Comparison of ENCODE assay signal across 10 cellular contexts in the genomic region with DNA sequence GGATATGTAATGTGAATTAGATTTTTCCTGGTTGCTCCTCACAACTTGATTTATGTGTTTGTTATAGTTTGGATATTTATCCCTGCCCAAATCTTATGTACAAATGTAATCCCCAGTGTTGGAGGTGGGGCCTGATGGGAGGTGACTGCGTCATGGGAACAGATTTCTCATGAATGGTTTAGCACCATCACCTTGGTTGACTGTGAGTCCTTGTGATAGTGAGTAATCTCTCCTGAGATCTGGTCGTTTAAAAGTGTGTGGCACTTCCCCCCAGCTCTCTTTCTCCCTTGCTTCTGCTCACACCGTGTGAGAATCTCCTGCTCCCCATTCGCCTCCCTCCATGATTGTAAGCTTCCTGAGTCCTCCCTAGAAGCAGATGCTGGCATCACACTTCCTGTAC. TPM values are rescaled to one million over a fixed set of nuclear protein-coding genes. Genes with fewer than 3 reads are reported as not detected.
DNase-seq lines count a peak whose midpoint lies in the region; ATAC-seq, FAIRE-seq and TF ChIP-seq lines count a peak whose summit lies in the region.
"Had no signal": no experiment of that assay in that cellular context is flagged by ENCODE, and none has a peak within 500 bp of the region (broad histone marks: within the 10 kb centered on the region; RNA-seq: fewer than 3 reads in every experiment).

No MANE protein-coding gene starts in this region.

- H3K36me3 Mint-ChIP-seq in CD8-positive, alpha-beta T cell: peaks cover 5% of the 10 kb centered on the region

- peaks cover 8% of the 10 kb centered on the region for H3K27me3 Mint-ChIP-seq in CD8-positive, alpha-beta T cell (ENCODE audit: low read depth)

- peaks cover 25% of the 10 kb centered on the region for H3K4me1 ChIP-seq in CD8-positive, alpha-beta T cell (ENCODE audit: insufficient read depth, low read length)
- no peaks in the 10 kb centered on the region for H3K4me1 ChIP-seq in endocrine pancreas (ENCODE audit: control insufficient read depth, insufficient read depth, low read length)
- peaks cover 8% of the 10 kb centered on the region for H3K4me1 ChIP-seq in osteoblast (ENCODE audit: insufficient read depth, low read length)

- TF ChIP-seq CTCF in CD8-positive, alpha-beta T cell (IDR thresholded peaks at IDR 0.05): no peak
- TF ChIP-seq CTCF in osteoblast (IDR thresholded peaks at IDR 0.05; ENCODE audit: extremely low read depth, low read depth, low read length): no peak
- no peak for TF ChIP-seq CTCF in D721Med (IDR thresholded peaks at IDR 0.05; ENCODE audit: insufficient read depth, missing control alignments)

- H3K4me3 Mint-ChIP-seq in CD8-positive, alpha-beta T cell: peak overlapping the region; percentile 63

- POLR2A ChIA-PET in CD8-positive, alpha-beta T cell (lab: Charles Lee): no interaction called here

- H3K4me3 ChIP-seq in CD8-positive, alpha-beta T cell (ENCODE audit: low read depth, low read length): no peak overlapping the region
- peak overlapping the region; percentile 78 for H3K4me3 ChIP-seq in endocrine pancreas (ENCODE audit: control insufficient read depth, insufficient read depth, low read length)
- H3K4me3 ChIP-seq in osteoblast (ENCODE audit: insufficient read depth, low read length): no peak overlapping the region

- CTCF ChIA-PET in CD8-positive, alpha-beta T cell (lab: Charles Lee): no interaction called here

- peaks cover 3% of the 10 kb centered on the region for H4K20me1 ChIP-seq in osteoblast (ENCODE audit: insufficient read depth, low read length)

- no peak overlapping the region for H3K4me2 ChIP-seq in osteoblast (ENCODE audit: insufficient read depth, low read length)

- no peaks in the 10 kb centered on the region for H3K9me3 Mint-ChIP-seq in CD8-positive, alpha-beta T cell

- peaks cover 21% of the 10 kb centered on the region for H3K79me2 ChIP-seq in osteoblast (ENCODE audit: insufficient read depth, low read length)

- no peaks in the 10 kb centered on the region for H3K27me3 ChIP-seq in CD8-positive, alpha-beta T cell (ENCODE audit: insufficient read depth, low read length)
- H3K27me3 ChIP-seq in endocrine pancreas (ENCODE audit: control insufficient read depth, insufficient read depth, low read length) (no peaks in the 10 kb centered on the region), osteoblast (ENCODE audit: insufficient read depth, low read length) (peaks cover 18% of the 10 kb centered on the region)

- H2AFZ ChIP-seq in osteoblast (ENCODE audit: low read length): no peak overlapping the region

- H3K36me3 ChIP-seq in CD8-positive, alpha-beta T cell (ENCODE audit: insufficient read depth, low read length): no peaks in the 10 kb centered on the region
- no peaks in the 10 kb centered on the region for H3K36me3 ChIP-seq in endocrine pancreas (ENCODE audit: control insufficient read depth, insufficient read depth, low read length)
- no peaks in the 10 kb centered on the region for H3K36me3 ChIP-seq in osteoblast (ENCODE audit: insufficient read depth, low read length)

- H3K9ac ChIP-seq in endocrine pancreas (ENCODE audit: control insufficient read depth, insufficient read depth, low read length): peak overlapping the region; percentile 26

- intact Hi-C loops in CD8-positive, alpha-beta T cell (cut with DNase I, micrococcal nuclease): loop anchor here (5.0 to 10.0 kb wide), 4 partner anchors 51 to 264 kb away; partner anchors contain the start of genes ATG4A (in 2 of the 2), PSMD10 (in 2 of the 2), NCBP2L (in 1 of the 2) and TSC22D3 (in 1 of the 2)

- FAIRE-seq in D721Med (lab: Jason Lieb, UNC): no peak

- H3K27ac Mint-ChIP-seq in CD8-positive, alpha-beta T cell: no peak overlapping the region

- no peak overlapping the region for H3K27ac ChIP-seq in CD8-positive, alpha-beta T cell (ENCODE audit: low read depth, low read length)
- no peak overlapping the region for H3K27ac ChIP-seq in osteoblast (ENCODE audit: low read depth, low read length)

- DNase-seq in CD8-positive, alpha-beta T cell: no peak
- DNase-seq in RKO (ENCODE audit: low spot score) (peak; percentile 19), osteoblast (ENCODE audit: insufficient read length, low spot score, missing footprints) (peak; percentile 43), NCI-H2196 (lab: John Stamatoyannopoulos, UW; ENCODE audit: unreplicated experiment) (no peak), D721Med (ENCODE audit: insufficient read length, low spot score) (no peak), RPMI8226 (no peak)
- DNase-seq in NK-92 treated with Interleukin-12 subunit alpha and Interleukin-12 subunit beta, amount 100 ng/mL, for 24 hours (lab: John Stamatoyannopoulos, UW): no peak

- ATAC-seq in CD8-positive, alpha-beta T cell: no peak

- H3K4me1 Mint-ChIP-seq in CD8-positive, alpha-beta T cell (ENCODE audit: low read depth): peaks cover 48% of the 10 kb centered on the region

- no peaks in the 10 kb centered on the region for H3K9me3 ChIP-seq in CD8-positive, alpha-beta T cell (ENCODE audit: low read length)
- no peaks in the 10 kb centered on the region for H3K9me3 ChIP-seq in endocrine pancreas (ENCODE audit: control insufficient read depth, low read length)
- no peaks in the 10 kb centered on the region for H3K9me3 ChIP-seq in osteoblast (ENCODE audit: low read depth, low read length)

RNA-seq across cellular contexts. Expression of gene MID2, which starts 2.2 kb away (rescaled TPM):
- 10 to 100 TPM; 15.2 to 17.1 TPM for total RNA-seq in CD8-positive, alpha-beta T cell
- 19.9 and 23.6 TPM in 2 replicates for total RNA-seq in osteoblast

RNA-seq across cellular contexts. Expression of gene NCBP2L, which starts 50.3 kb away (rescaled TPM):
- total RNA-seq in CD8-positive, alpha-beta T cell: not detected
- not detected in 2 replicates for total RNA-seq in osteoblast
- total RNA-seq: cardiac septum, kidney epithelial cell had no signal

RNA-seq across cellular contexts. Expression of gene TSC22D3, which starts 52.3 kb away (rescaled TPM):
- total RNA-seq in CD8-positive, alpha-beta T cell: 1,000 to 10,000 TPM; 1,763 to 1,785 TPM
- 57.2 and 62.2 TPM in 2 replicates for total RNA-seq in osteoblast

Comparison
In these comparisons a context has a peak if more than half of its experiments do, and no peak if none do; other contexts are left out.
1. DNase-seq: peak in RKO (single experiment) and osteoblast (single experiment); none in CD8-positive, alpha-beta T cell (0 of 7), NCI-H2196 (single experiment), NK-92 treated with Interleukin-12 subunit alpha and Interleukin-12 subunit beta, amount 100 ng/mL, for 24 hours (single experiment), D721Med (single experiment) and RPMI8226 (single experiment).
2. RNA of gene TSC22D3, which starts 52.3 kb away (total RNA-seq): 1,763 to 1,785 TPM in CD8-positive, alpha-beta T cell; 57.2 to 62.2 TPM in osteoblast; every median in the first group is over 10 times any median in the second.